ENCODE assay signal across 8 cellular contexts in the genomic region with DNA sequence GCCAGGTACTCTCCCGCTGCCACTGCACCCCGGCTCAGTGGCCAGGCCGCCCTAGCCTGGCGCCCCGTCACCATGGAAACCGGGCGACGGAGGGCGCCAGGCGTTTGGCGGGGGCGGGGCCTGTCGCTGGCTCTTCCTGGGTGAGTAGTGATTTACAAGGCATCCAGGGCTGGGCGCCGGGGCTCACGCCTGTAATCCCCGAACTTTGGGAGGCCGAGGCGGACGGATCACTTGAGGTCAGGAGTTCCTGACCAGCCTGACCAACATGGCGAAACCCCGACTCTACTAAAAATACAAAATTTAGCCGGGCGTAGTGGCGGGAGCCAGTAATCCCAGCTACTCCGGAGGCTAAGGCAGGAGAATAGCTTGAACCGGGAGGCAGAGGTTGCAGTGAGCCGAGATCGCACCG. TPM values are rescaled to one million over a fixed set of nuclear protein-coding genes. Genes with fewer than 3 reads are reported as not detected.
DNase-seq lines count a peak whose midpoint lies in the region; ATAC-seq and TF ChIP-seq lines count a peak whose summit lies in the region.
"Not testable (repeated sequence)": the region's sequence is repeated elsewhere in the genome, so short reads cannot be mapped to it uniquely, and the experiment has no call there.

CCDC74B (minus strand) TSS at position 107 of the 409 bp plus-strand sequence. CDS start 116 bp downstream, outside the sequence.

- not testable (repeated sequence) for H3K36me3 ChIP-seq in right atrium auricular region; urinary bladder (ENCODE audit: insufficient read depth)

- not testable (repeated sequence) for H3K27me3 ChIP-seq in right atrium auricular region

- DNase-seq in NCI-H146 (lab: John Stamatoyannopoulos, UW) = peak; percentile 64
- peak; percentile 39 for DNase-seq in T-helper 22 cell (ENCODE audit: low read depth)
- DNase-seq in amniotic epithelial cell (ENCODE audit: low read depth) = peak; percentile 9
- DNase-seq in right atrium auricular region (ENCODE audit: low spot score) = peak; percentile 61
- peak; percentile 6 for DNase-seq in retinal pigment epithelial cell (ENCODE audit: low read depth)

- peak within 1 kb of the TSS; percentile 29 to 45 for H3K4me3 ChIP-seq in right atrium auricular region
- H3K4me3 ChIP-seq in retinal pigment epithelial cell (ENCODE audit: low read length) = peak within 1 kb of the TSS; percentile 45
- H3K4me3 ChIP-seq in urinary bladder (ENCODE audit: low read depth, low read length) = peak within 1 kb of the TSS; percentile 14

- ATAC-seq in GM18511 (IDR thresholded peaks at IDR 0.05; ENCODE audit: unreplicated experiment) (peak; percentile 93), HG02840 (IDR thresholded peaks at IDR 0.05; ENCODE audit: low FRiP score, unreplicated experiment) (peak; percentile 85)

- H3K4me1 ChIP-seq in right atrium auricular region; urinary bladder (ENCODE audit: insufficient read depth): not testable (repeated sequence)

- H3K27ac ChIP-seq in right atrium auricular region; urinary bladder (ENCODE audit: low read depth): not testable (repeated sequence)

- 3% methylated on average over 29 of the region's 30 CpGs for WGBS in urinary bladder

- not testable (repeated sequence) for TF ChIP-seq CTCF in right atrium auricular region (IDR thresholded peaks at IDR 0.05); retinal pigment epithelial cell (conservative IDR thresholded peaks at IDR 0.05; ENCODE audit: low read depth, low read length)

- not testable (repeated sequence) for H3K9me3 ChIP-seq in right atrium auricular region

RNA-seq across cellular contexts. Expression of gene CCDC74B, which starts in this region (rescaled TPM):
- 1 to 10 TPM; 1.1 to 2.5 TPM for total RNA-seq in right atrium auricular region
- total RNA-seq in urinary bladder = 5.2 TPM
- 8.1 TPM for polyA plus RNA-seq in urinary bladder

Comparison
In these comparisons a context has a peak if more than half of its experiments do, and no peak if none do; other contexts are left out.
1. DNase-seq: peak in every context shown above with its lines; median percentile 64 in NCI-H146; 61 in right atrium auricular region; 39 in T-helper 22 cell; 9 in amniotic epithelial cell; 6 in retinal pigment epithelial cell.